Comparison of ENCODE assay signal across 8 cellular contexts in the genomic region with DNA sequence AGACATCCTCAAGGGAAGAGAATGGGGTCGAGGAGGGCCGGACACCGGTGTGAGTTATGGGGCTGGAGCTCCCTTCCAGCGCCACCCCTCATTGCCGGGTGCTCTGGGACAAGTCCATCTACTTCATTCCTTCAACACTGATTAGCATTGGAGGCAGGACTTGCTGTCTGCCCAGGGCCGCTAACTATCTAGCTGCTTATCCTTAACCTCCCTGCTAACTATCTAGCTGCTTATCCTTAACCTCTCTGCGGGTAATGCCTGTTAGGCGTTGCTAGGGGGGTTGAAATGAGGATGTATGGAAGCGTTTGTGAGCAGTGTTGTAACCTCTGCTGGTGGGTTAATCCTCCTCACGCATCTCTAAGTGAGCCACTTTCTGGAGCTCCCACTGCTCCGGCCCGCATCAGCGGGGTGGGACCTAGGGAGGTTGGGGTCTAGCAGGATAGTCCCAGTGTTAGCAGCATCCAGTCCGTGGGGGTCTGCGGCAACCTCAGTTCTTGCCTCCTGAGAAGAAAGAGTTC. TPM values are rescaled to one million over a fixed set of nuclear protein-coding genes. Genes with fewer than 3 reads are reported as not detected.
DNase-seq lines count a peak whose midpoint lies in the region; ATAC-seq and TF ChIP-seq lines count a peak whose summit lies in the region.

No MANE protein-coding gene starts in this region.

- H3K27ac ChIP-seq in body of pancreas = peak overlapping the region; percentile 60 to 86 (median 80)
- H3K27ac ChIP-seq in upper lobe of right lung = peak overlapping the region; percentile 90

- peaks cover 27% of the 10 kb centered on the region for H3K4me1 ChIP-seq in body of pancreas
- peaks cover 31% of the 10 kb centered on the region for H3K4me1 ChIP-seq in upper lobe of right lung

- peak; percentile 4 for ATAC-seq in body of pancreas
- no peak for ATAC-seq in upper lobe of right lung
- ATAC-seq in GM18873 (IDR thresholded peaks at IDR 0.05; ENCODE audit: low FRiP score, unreplicated experiment) = no peak
- no peak for ATAC-seq in HG03565 (IDR thresholded peaks at IDR 0.05; ENCODE audit: unreplicated experiment)

- H3K9me3 ChIP-seq in body of pancreas (no peaks in the 10 kb centered on the region), upper lobe of right lung (no peaks in the 10 kb centered on the region)

- intact Hi-C loops in body of pancreas (cut with DNase I) (no loop called here), lower leg skin (cut with DNase I; ENCODE audit: low total_unique reads) (no loop called here), upper lobe of right lung (cut with DNase I) (no loop called here)

- H3K27me3 ChIP-seq in body of pancreas (no peaks in the 10 kb centered on the region), upper lobe of right lung (no peaks in the 10 kb centered on the region)

- DNase-seq in EH (ENCODE audit: low read depth) = peak; percentile 27
- DNase-seq in Kasumi-1 (lab: John Stamatoyannopoulos, UW) = peak; percentile 23 to 34
- no peak for DNase-seq in body of pancreas
- no peak for DNase-seq in lower leg skin (ENCODE audit: low spot score in 2 of 2)
- no peak for DNase-seq in upper lobe of right lung
- DNase-seq in D341Med (ENCODE audit: low spot score) = no peak

- TF ChIP-seq CTCF in body of pancreas (IDR thresholded peaks at IDR 0.05) (peak in 1 of 7 experiments; percentile 4), lower leg skin (IDR thresholded peaks at IDR 0.05) (no peak), upper lobe of right lung (IDR thresholded peaks at IDR 0.05) (no peak)

- H3K36me3 ChIP-seq in body of pancreas (replicated peaks in 1 of 2; ENCODE audit: insufficient read depth in 1 of 2, low read depth in 2 of 2) (no peaks in the 10 kb centered on the region), upper lobe of right lung (no peaks in the 10 kb centered on the region)

- H3K4me3 ChIP-seq in body of pancreas (peak overlapping the region in 1 of 2 donors; percentile 16), lower leg skin (ENCODE audit: low read depth, poor library complexity, severe bottlenecking) (peak overlapping the region; percentile 26), upper lobe of right lung (peak overlapping the region; percentile 62)

- 43% methylated on average over 15 of the region's 15 CpGs for whole genome bisulfite sequencing in body of pancreas, 2 donors
- WGBS in lower leg skin, 2 donors = 33% methylated on average over 15 of the region's 15 CpGs

- no peak for TF ChIP-seq POLR2A in body of pancreas (IDR thresholded peaks at IDR 0.05)
- TF ChIP-seq POLR2A in lower leg skin (IDR thresholded peaks at IDR 0.05) = no peak

RNA-seq across cellular contexts. Expression of a gene that starts 10.9 kb away (rescaled TPM):
- total RNA-seq in body of pancreas (1 to 10 TPM; 4.0 to 4.7 TPM), lower leg skin (10 to 100 TPM in 1 of 4 donors, 1 to 10 TPM in 1, under 1 TPM in 1, not detected in 1; 0.81 to 13.6 (median 4.4) TPM), upper lobe of right lung (4.4 TPM)

RNA-seq across cellular contexts. Expression of a gene that starts 13.3 kb away (rescaled TPM):
- total RNA-seq in body of pancreas = 1 to 10 TPM in 1 of 2 donors, under 1 TPM in 1; 0.33 to 3.6 TPM
- total RNA-seq in lower leg skin = 1 to 10 TPM; 4.0 to 8.3 (median 5.1) TPM
- 22.0 TPM for total RNA-seq in upper lobe of right lung

RNA-seq across cellular contexts. Expression of a gene that starts 48.1 kb away (rescaled TPM):
- total RNA-seq in body of pancreas (10 to 100 TPM; 10.9 to 14.8 TPM), lower leg skin (10 to 100 TPM; 15.4 to 29.9 (median 25.7) TPM), upper lobe of right lung (24.5 TPM)

Comparison
In these comparisons a context has a peak if more than half of its experiments do, and no peak if none do; other contexts are left out.
1. DNase-seq: peak in EH (single experiment) and Kasumi-1 (2 of 2); none in body of pancreas (0 of 4), lower leg skin (0 of 2), upper lobe of right lung (single experiment) and D341Med (single experiment).